Comparison of ENCODE assay signal across 9 cellular contexts in the genomic region with DNA sequence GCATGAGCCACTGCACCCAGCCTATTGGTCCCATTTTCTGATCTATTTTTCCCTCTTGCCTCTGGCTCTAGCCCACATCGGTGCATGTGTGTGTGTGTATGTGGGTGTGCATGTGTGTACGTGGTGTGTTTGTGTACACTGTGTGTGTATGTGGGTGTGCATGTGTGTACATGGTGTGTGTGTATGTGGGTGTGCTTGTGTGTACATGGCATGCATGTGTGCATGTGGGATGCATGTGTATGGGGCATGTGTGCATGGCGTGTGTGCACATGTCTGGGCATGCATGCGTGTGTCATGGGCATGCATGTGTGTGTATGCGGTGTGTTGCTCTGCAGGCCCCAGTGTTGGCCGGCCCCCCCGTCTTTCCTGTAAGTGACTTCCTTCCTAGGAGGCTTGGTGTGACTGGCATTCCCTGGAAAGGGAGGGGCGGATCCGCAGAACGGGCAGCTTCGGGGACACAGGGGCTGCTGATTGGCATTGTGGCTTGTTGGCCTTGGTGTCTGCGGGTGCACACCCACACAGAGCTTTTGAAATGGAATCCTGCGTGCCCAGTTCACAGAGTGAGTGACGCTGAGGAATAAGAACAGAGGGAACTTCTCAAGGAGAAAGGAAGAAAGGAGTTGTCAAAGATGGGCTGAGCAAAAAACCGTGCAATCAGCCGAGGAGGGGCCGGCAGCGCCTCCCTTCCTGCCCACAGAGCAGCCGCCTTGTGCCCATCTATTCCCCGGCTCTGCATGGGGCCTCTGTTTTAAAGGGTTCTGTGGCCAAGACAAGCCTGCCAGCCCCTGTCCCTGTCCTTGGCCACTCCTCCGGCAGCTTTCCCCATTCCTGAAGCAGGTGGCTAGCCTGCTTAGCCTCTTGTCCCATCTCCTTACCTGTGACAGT. TPM values are rescaled to one million over a fixed set of nuclear protein-coding genes. Genes with fewer than 3 reads are reported as not detected.
DNase-seq lines count a peak whose midpoint lies in the region; ATAC-seq, FAIRE-seq and TF ChIP-seq lines count a peak whose summit lies in the region.
"Had no signal": no experiment of that assay in that cellular context is flagged by ENCODE, and none has a peak within 500 bp of the region (broad histone marks: within the 10 kb centered on the region; RNA-seq: fewer than 3 reads in every experiment).

No MANE protein-coding gene starts in this region.

- H3K27ac ChIP-seq in GM23248 (peak overlapping the region; percentile 86), VCaP (peak overlapping the region; percentile 73), heart right ventricle (peak overlapping the region in 9 of 10 donors; percentile 78 to 94 (median 92)), small intestine (ENCODE audit: low read depth in 1 of 2, low read length in 1 of 2) (peak overlapping the region; percentile 46 to 79)

- 39 to 43% methylated on average over 21 of the region's 21 CpGs for WGBS in GM23248 (ENCODE audit: low coverage in 1 of 2, low lambda C conversion rate in 2 of 2, missing lambda C conversion rate in 2 of 2), 2 experiments
- WGBS in heart right ventricle, 2 donors, result 59 to 65% methylated on average over 21 of the region's 21 CpGs
- 63 to 73% (median 67%) methylated on average over 20 to 21 of the region's 21 CpGs for WGBS in small intestine, 3 donors

- intact Hi-C loops in heart right ventricle (cut with DNase I), result loop anchor here in 8 of 10 donors (5.0 to 10.0 kb wide), 6 partner anchors 45 to 138 kb away; partner anchors contain the start of genes RRP1 (in 2 of the 8), AGPAT3 (in 1 of the 8) and CSTB (in 1 of the 8)

- H2AFZ ChIP-seq in GM23248, result no peak overlapping the region

- no peaks in the 10 kb centered on the region for H4K20me1 ChIP-seq in GM23248 (ENCODE audit: insufficient read depth)

- H3K27me3 ChIP-seq in GM23248 (replicated peaks; ENCODE audit: insufficient read depth), result no peaks in the 10 kb centered on the region
- H3K27me3 ChIP-seq in heart right ventricle, result no peaks in the 10 kb centered on the region
- H3K27me3 ChIP-seq in small intestine (ENCODE audit: control insufficient read depth in 2 of 2, insufficient read depth in 2 of 2, low read length in 2 of 2), result no peaks in the 10 kb centered on the region

- H3K9me3 ChIP-seq in GM23248 (ENCODE audit: low read depth) (no peaks in the 10 kb centered on the region), heart right ventricle (no peaks in the 10 kb centered on the region), small intestine (ENCODE audit: control insufficient read depth, low read depth) (no peaks in the 10 kb centered on the region)

- no peak for FAIRE-seq in small intestine (lab: Jason Lieb, UNC)
- FAIRE-seq: islet of Langerhans had no signal

- peaks cover 25% of the 10 kb centered on the region for H3F3A ChIP-seq in GM23248 (ENCODE audit: insufficient read depth)

- H3K9ac ChIP-seq in GM23248, result peak overlapping the region; percentile 63

- DNase-seq in GM23248, result no peak
- DNase-seq in heart right ventricle, result peak in 1 of 2 donors; percentile 45
- DNase-seq in small intestine, result no peak
- no peak for DNase-seq in NCI-H524 treated with DMSO at 0.1 percent for 48 hours (lab: John Stamatoyannopoulos, UW)

- no peaks in the 10 kb centered on the region for H3K9me2 ChIP-seq in GM23248 (ENCODE audit: insufficient read depth)

- no peak for ATAC-seq in heart right ventricle
- no peak for ATAC-seq in HG02678 (IDR thresholded peaks at IDR 0.05; ENCODE audit: unreplicated experiment)
- ATAC-seq in HG03045 (IDR thresholded peaks at IDR 0.05; ENCODE audit: unreplicated experiment), result no peak
- ATAC-seq in GM21576 (IDR thresholded peaks at IDR 0.05; ENCODE audit: unreplicated experiment), result no peak

- peak overlapping the region; percentile 71 for H3K4me2 ChIP-seq in GM23248 (ENCODE audit: unreplicated experiment)

- peaks cover 82% of the 10 kb centered on the region for H3K79me2 ChIP-seq in GM23248 (ENCODE audit: insufficient read depth)

- H3K36me3 ChIP-seq in GM23248 (ENCODE audit: low read depth) (no peaks in the 10 kb centered on the region), heart right ventricle (peaks cover 0 to 19% (median 0%) of the 10 kb centered on the region in 9 donors), small intestine (ENCODE audit: control insufficient read depth in 2 of 2, insufficient read depth in 2 of 2, low read length in 2 of 2) (peaks cover 0 to 4% of the 10 kb centered on the region in 2 donors)

- peaks cover 42% of the 10 kb centered on the region for H3K4me1 ChIP-seq in GM23248 (ENCODE audit: insufficient read depth)
- H3K4me1 ChIP-seq in heart right ventricle, result peaks cover 19 to 85% (median 49%) of the 10 kb centered on the region in 9 donors
- peaks cover 18% of the 10 kb centered on the region in 2 donors for H3K4me1 ChIP-seq in small intestine (ENCODE audit: control insufficient read depth in 2 of 2, insufficient read depth in 1 of 2, low read depth in 1 of 2, low read length in 1 of 2)

- H3K4me3 ChIP-seq in GM23248, result no peak overlapping the region
- H3K4me3 ChIP-seq in heart right ventricle, result peak overlapping the region in 1 of 10 donors; percentile 83
- H3K4me3 ChIP-seq in small intestine (ENCODE audit: low read depth in 1 of 2, low read length in 2 of 2), result no peak overlapping the region

- in situ Hi-C loops in GM23248 (cut with MboI), result no loop called here

- TF ChIP-seq CTCF in VCaP (conservative IDR thresholded peaks at IDR 0.05) (no peak), heart right ventricle (IDR thresholded peaks at IDR 0.05) (no peak)

RNA-seq across cellular contexts. Expression of gene PDXK, which starts 8.0 kb away (rescaled TPM):
- 67.5 and 68.0 TPM in 2 replicates for total RNA-seq in GM23248 (2014; rRNA removed; shearing (Covaris generic))
- polyA plus RNA-seq in GM23248 (2016; fragmentation: Nextera tagmentation; extraction: Ambion mirVana) (81.8 and 89.7 TPM in 2 replicates), heart right ventricle (100 to 1,000 TPM in 1 of 2 donors, 10 to 100 TPM in 1; 47.8 to 102 TPM), small intestine (10 to 100 TPM; 65.4 to 67.8 (median 67.3) TPM)
- 100 to 1,000 TPM in 1 of 10 donors, 10 to 100 TPM in 9; 64.9 to 101 (median 73.0) TPM for total RNA-seq in heart right ventricle

RNA-seq across cellular contexts. Expression of gene CSTB, which starts 49.2 kb away (rescaled TPM):
- 6.7 and 7.8 TPM in 2 replicates for total RNA-seq in GM23248 (2014; rRNA removed; shearing (Covaris generic))
- polyA plus RNA-seq in GM23248 (2016; fragmentation: Nextera tagmentation; extraction: Ambion mirVana), result 95.0 and 97.5 TPM in 2 replicates
- 10 to 100 TPM; 33.0 to 50.2 (median 39.2) TPM for total RNA-seq in heart right ventricle
- 10 to 100 TPM; 44.4 to 61.2 TPM for polyA plus RNA-seq in heart right ventricle
- 100 to 1,000 TPM in 1 of 3 donors, 10 to 100 TPM in 2; 49.5 to 109 (median 73.5) TPM for polyA plus RNA-seq in small intestine
